19 cellular contexts compared by ENCODE assay signal in the genomic region with DNA sequence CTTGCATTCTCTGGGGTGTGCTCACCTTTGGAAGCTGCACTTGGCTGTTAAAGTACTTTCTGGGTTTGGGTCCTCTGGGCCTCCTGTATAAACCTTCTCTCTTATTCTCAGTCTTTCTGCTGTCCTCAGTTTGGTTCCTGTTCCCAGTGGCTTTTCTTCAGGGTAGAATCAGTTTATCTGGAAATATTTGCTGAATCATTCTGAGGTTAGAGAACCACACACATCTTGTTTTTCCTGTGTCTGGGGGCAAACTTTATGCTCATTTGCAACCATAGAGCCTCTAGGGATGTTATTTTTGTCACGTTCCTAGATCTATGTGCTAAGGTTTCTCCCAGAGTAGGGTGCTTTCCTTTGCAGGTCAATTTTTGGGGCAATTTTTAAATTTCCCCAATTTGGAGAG.
DNase-seq lines count a peak whose midpoint lies in the region; ATAC-seq lines count a peak whose summit lies in the region.
"Had no signal": no experiment of that assay in that cellular context is flagged by ENCODE, and none has a peak within 500 bp of the region (broad histone marks: within the 10 kb centered on the region; RNA-seq: fewer than 3 reads in every experiment).

No MANE protein-coding gene starts in this region.

- no peaks in the 10 kb centered on the region for H3K4me1 ChIP-seq in mesendoderm (ENCODE audit: control insufficient read depth, low read depth, low read length)
- H3K4me1 ChIP-seq: gastroesophageal sphincter, HAP-1 had no signal

- no peak overlapping the region for H4K5ac ChIP-seq in mesendoderm (ENCODE audit: low read length)

- ATAC-seq in GM19455 (IDR thresholded peaks at IDR 0.05; ENCODE audit: unreplicated experiment) (no peak), HG03460 (IDR thresholded peaks at IDR 0.05; ENCODE audit: unreplicated experiment) (no peak)
- ATAC-seq: gastroesophageal sphincter, Panc1 had no signal

- no peak overlapping the region for H2BK15ac ChIP-seq in mesendoderm (replicated peaks; ENCODE audit: low read depth)

- H3K4ac ChIP-seq in mesendoderm (ENCODE audit: low read depth, low read length) = no peak overlapping the region

- no peak overlapping the region for H3K27ac ChIP-seq in mesendoderm (ENCODE audit: low read depth, low read length)
- H3K27ac ChIP-seq: ascending aorta, gastroesophageal sphincter had no signal

- H3K56ac ChIP-seq in mesendoderm (ENCODE audit: low read length) = no peak overlapping the region

- H3K4me3 ChIP-seq in mesendoderm (ENCODE audit: low read length) = no peak overlapping the region
- H3K4me3 ChIP-seq: ascending aorta, gastroesophageal sphincter, HAP-1 had no signal

- H3K27me3 ChIP-seq in mesendoderm (ENCODE audit: insufficient read depth, low read length, poor library complexity) = no peaks in the 10 kb centered on the region
- H3K27me3 ChIP-seq: ascending aorta, gastroesophageal sphincter had no signal

- no peak overlapping the region for H2BK5ac ChIP-seq in mesendoderm (ENCODE audit: low read length)

- in situ Hi-C loops in G401 (cut with HindIII; ENCODE audit: low sequenced_read_pairs) = no loop called here

- H3K79me1 ChIP-seq in mesendoderm (ENCODE audit: low read length) = no peaks in the 10 kb centered on the region

- no peaks in the 10 kb centered on the region for H3K36me3 ChIP-seq in mesendoderm (ENCODE audit: control insufficient read depth, insufficient read depth, low read length)
- H3K36me3 ChIP-seq: ascending aorta, gastroesophageal sphincter, HAP-1 had no signal

- no peak overlapping the region for H2BK120ac ChIP-seq in mesendoderm (ENCODE audit: low read depth, low read length)

- H4K8ac ChIP-seq in mesendoderm (ENCODE audit: low read depth, low read length) = peak overlapping the region; percentile 28

- no peak overlapping the region for H3K9ac ChIP-seq in mesendoderm (ENCODE audit: low read length)

- no peak overlapping the region for H3K4me2 ChIP-seq in mesendoderm (ENCODE audit: low read length)

- DNase-seq in CMK (ENCODE audit: low read depth) (peak; percentile 25), KG1 (lab: John Stamatoyannopoulos, UW) (peak; percentile 32), amniotic epithelial cell (ENCODE audit: low read depth) (peak; percentile 69), mesendoderm (no peak), G401 (ENCODE audit: low spot score) (no peak)
- no peak for DNase-seq in activated CD8-positive, alpha-beta memory T cell treated with anti-CD3 and anti-CD28 coated beads, Interleukin-2, amount 50 U/mL, for 4 hours
- DNase-seq: activated CD4-positive, alpha-beta T cell treated with anti-CD3 and anti-CD28 coated beads, Interleukin-2, amount 10 ng/mL, durations not matched to agents 24 days and 14 days; effector CD8-positive, alpha-beta T cell; naive B cell; NCI-H1436 treated with DMSO at 0.1 percent for 48 hours; NCI-H446 treated with DMSO at 0.1 percent for 48 hours; retina; stimulated activated CD4-positive, alpha-beta T cell treated with anti-CD3 and anti-CD28 coated beads, Interleukin-2, amount 100 ng/mL, for 48 hours had no signal

- H3K23ac ChIP-seq in mesendoderm (ENCODE audit: low read length) = no peak overlapping the region

- WGBS in mesendoderm (ENCODE audit: extremely low coverage, insufficient coverage, low lambda C conversion rate) = no CpG with 5 or more reads among the region's 1 CpG

- H3K18ac ChIP-seq in mesendoderm (ENCODE audit: low read length) = no peak overlapping the region

- H2AK5ac ChIP-seq in mesendoderm (ENCODE audit: low read length) = no peak overlapping the region

- no peaks in the 10 kb centered on the region for H3K79me2 ChIP-seq in mesendoderm (ENCODE audit: control insufficient read depth, insufficient read depth, low read length)

Comparison
In these comparisons a context has a peak if more than half of its experiments do, and no peak if none do; other contexts are left out.
1. DNase-seq: peak in CMK (single experiment), KG1 (single experiment) and amniotic epithelial cell (single experiment); none in mesendoderm (single experiment), activated CD8-positive, alpha-beta memory T cell treated with anti-CD3 and anti-CD28 coated beads, Interleukin-2, amount 50 U/mL, for 4 hours (single experiment) and G401 (single experiment).